ENCODE assay signal across 9 cellular contexts in the genomic region with DNA sequence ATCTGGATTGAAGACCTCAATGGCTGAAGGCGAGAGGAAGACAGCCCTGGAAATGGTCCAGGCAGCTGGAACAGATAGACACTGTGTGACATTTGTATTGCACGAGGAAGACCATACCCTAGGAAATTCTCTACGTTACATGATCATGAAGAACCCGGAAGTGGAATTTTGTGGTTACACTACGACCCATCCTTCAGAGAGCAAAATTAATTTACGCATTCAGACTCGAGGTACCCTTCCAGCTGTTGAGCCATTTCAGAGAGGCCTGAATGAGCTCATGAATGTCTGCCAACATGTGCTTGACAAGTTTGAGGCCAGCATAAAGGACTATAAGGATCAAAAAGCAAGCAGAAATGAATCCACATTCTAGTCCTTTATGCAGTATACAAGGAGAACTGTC. TPM values are rescaled to one million over a fixed set of nuclear protein-coding genes. Genes with fewer than 3 reads are reported as not detected.
A peak's percentile ranks its signal among the peaks of the same experiment; 100 is the strongest.
DNase-seq lines count a peak whose midpoint lies in the region; ATAC-seq and TF ChIP-seq lines count a peak whose summit lies in the region.
"Had no signal": no experiment of that assay in that cellular context is flagged by ENCODE, and none has a peak within 500 bp of the region (broad histone marks: within the 10 kb centered on the region; RNA-seq: fewer than 3 reads in every experiment).

No MANE protein-coding gene starts in this region.

- no peaks in the 10 kb centered on the region for H3K27me3 ChIP-seq in A673 (replicated peaks; ENCODE audit: insufficient read depth, low read depth, low read length, poor library complexity)
- no peaks in the 10 kb centered on the region for H3K27me3 ChIP-seq in GM23338 (ENCODE audit: insufficient read depth)
- H3K27me3 ChIP-seq: SJSA1 had no signal

- H3K36me3 ChIP-seq in A673 (ENCODE audit: insufficient read depth, low read length, poor library complexity, severe bottlenecking) (peaks cover 23% of the 10 kb centered on the region), GM23338 (ENCODE audit: insufficient read depth) (peaks cover 14% of the 10 kb centered on the region; the same call in 1 of the 2 replicates)

- peak overlapping the region; percentile 96 for H3K4me3 Mint-ChIP-seq in GM23338
- peak overlapping the region; percentile 90 for H3K4me3 Mint-ChIP-seq in activated CD4-positive, alpha-beta memory T cell treated with anti-CD3 and anti-CD28 coated beads, Interleukin-2, amount 10 ng/mL, durations not matched to agents 7 days and 5 days

- peaks cover 52% of the 10 kb centered on the region for H4K20me1 ChIP-seq in GM23338 (replicated peaks; ENCODE audit: insufficient read depth)

- peaks cover 50% of the 10 kb centered on the region for H3K4me1 Mint-ChIP-seq in GM23338
- H3K4me1 Mint-ChIP-seq in activated CD4-positive, alpha-beta memory T cell treated with anti-CD3 and anti-CD28 coated beads, Interleukin-2, amount 10 ng/mL, durations not matched to agents 7 days and 5 days = peaks cover 70% of the 10 kb centered on the region

- H3K4me1 ChIP-seq in A673 (ENCODE audit: insufficient read depth, low read length, poor library complexity, severe bottlenecking) = peaks cover 15% of the 10 kb centered on the region
- peaks cover 48% of the 10 kb centered on the region for H3K4me1 ChIP-seq in GM23338 (ENCODE audit: insufficient read depth)

- intact Hi-C loops in A673 (cut with micrococcal nuclease; ENCODE audit: unreplicated experiment) (no loop called here), posterior vena cava (cut with DNase I) (no loop called here)

- H3K79me2 ChIP-seq in GM23338 (replicated peaks; ENCODE audit: insufficient read depth) = peaks cover 82% of the 10 kb centered on the region

- H3K9me2 ChIP-seq in GM23338 (ENCODE audit: insufficient read depth) = no peaks in the 10 kb centered on the region

- peak overlapping the region; percentile 98 for H3K4me2 ChIP-seq in GM23338

- H3K27me3 Mint-ChIP-seq in GM23338 (ENCODE audit: insufficient read depth, low read depth, poor library complexity) = peaks cover 3% of the 10 kb centered on the region
- H3K27me3 Mint-ChIP-seq in activated CD4-positive, alpha-beta memory T cell treated with anti-CD3 and anti-CD28 coated beads, Interleukin-2, amount 10 ng/mL, durations not matched to agents 7 days and 5 days = no peaks in the 10 kb centered on the region

- no peaks in the 10 kb centered on the region for H3K9me3 ChIP-seq in A673 (ENCODE audit: low read depth, low read length, poor library complexity, severe bottlenecking)
- H3K9me3 ChIP-seq: SJSA1 had no signal

- H3K27ac Mint-ChIP-seq in GM23338 = peak overlapping the region; percentile 45; the same call in 1 of the 2 replicates
- no peak overlapping the region for H3K27ac Mint-ChIP-seq in activated CD4-positive, alpha-beta memory T cell treated with anti-CD3 and anti-CD28 coated beads, Interleukin-2, amount 10 ng/mL, durations not matched to agents 7 days and 5 days

- POLR2A ChIA-PET in A673 (lab: Charles Lee; ENCODE audit: low non-redundant PET) = no interaction called here
- POLR2A ChIA-PET in activated CD4-positive, alpha-beta memory T cell treated with anti-CD3 and anti-CD28 coated beads, Interleukin-2, amount 10 ng/mL, durations not matched to agents 7 days and 5 days (lab: Charles Lee) = interaction anchor here (1.0 to 4.6 kb wide), 5 partner anchors 9 to 836 kb away, joined by 3 to 53 read pairs (median 3); a partner anchor contains a TSS

- 0 out of 2 replicates have a peak, but pooled peaks cover under 1% of the 10 kb centered on the region for H3F3A ChIP-seq in GM23338 (replicated peaks; ENCODE audit: low read depth)

- peaks cover 36% of the 10 kb centered on the region for H3K36me3 Mint-ChIP-seq in GM23338 (ENCODE audit: low read depth)
- peaks cover 45% of the 10 kb centered on the region for H3K36me3 Mint-ChIP-seq in activated CD4-positive, alpha-beta memory T cell treated with anti-CD3 and anti-CD28 coated beads, Interleukin-2, amount 10 ng/mL, durations not matched to agents 7 days and 5 days (ENCODE audit: low read depth)

- no peak overlapping the region for H3K27ac ChIP-seq in A673 (ENCODE audit: low read depth, low read length, poor library complexity, severe bottlenecking)
- H3K27ac ChIP-seq in GM23338 (ENCODE audit: low read depth) = no peak overlapping the region
- H3K27ac ChIP-seq: SJSA1 had no signal

- peaks cover 2% of the 10 kb centered on the region; the same call in 1 of the 3 replicates for H3K9me3 Mint-ChIP-seq in GM23338
- H3K9me3 Mint-ChIP-seq in activated CD4-positive, alpha-beta memory T cell treated with anti-CD3 and anti-CD28 coated beads, Interleukin-2, amount 10 ng/mL, durations not matched to agents 7 days and 5 days = no peaks in the 10 kb centered on the region

- no peak for ATAC-seq in GM23338

- H2AFZ ChIP-seq in GM23338 = no peak overlapping the region

- DNase-seq in A673 (ENCODE audit: low spot score) (no peak), GM23338 (ENCODE audit: low spot score) (no peak), AG08396 (ENCODE audit: low spot score) (no peak), posterior vena cava (ENCODE audit: low spot score) (no peak), NCI-H146 (lab: John Stamatoyannopoulos, UW) (no peak), D341Med (ENCODE audit: low spot score) (no peak)
- DNase-seq in activated CD4-positive, alpha-beta memory T cell treated with anti-CD3 and anti-CD28 coated beads, Interleukin-2, amount 10 ng/mL, durations not matched to agents 7 days and 5 days = no peak

- H3K4me3 ChIP-seq in A673 (ENCODE audit: low read depth, low read length, poor library complexity, severe bottlenecking) (peak overlapping the region; percentile 96), GM23338 (peak overlapping the region; percentile 99), iPS-11a (ENCODE audit: low read depth, low read length) (peak overlapping the region; percentile 98)

- BruUV-seq in A673 (replicated peaks; lab: Mats Ljungman, UMichigan) = TSS peak; percentile 64

- CTCF ChIA-PET in A673 (lab: Charles Lee) = no interaction called here
- CTCF ChIA-PET in activated CD4-positive, alpha-beta memory T cell treated with anti-CD3 and anti-CD28 coated beads, Interleukin-2, amount 10 ng/mL, durations not matched to agents 7 days and 5 days (lab: Charles Lee) = interaction anchor here (1.2 kb wide), 1 partner anchor 204 kb away, joined by 4 read pairs; no protein-coding TSS in a partner anchor

- no peak for TF ChIP-seq CTCF in A673 (conservative IDR thresholded peaks at IDR 0.05; ENCODE audit: low read depth, low read length)
- no peak for TF ChIP-seq CTCF in GM23338 (conservative IDR thresholded peaks at IDR 0.05; ENCODE audit: low read depth in 2 of 2)

TF ChIP-seq in GM23338, 12 proteins besides CTCF, POLR2A, EP300 and RAD21:
- TF ChIP-seq STAT1 (IDR thresholded peaks at IDR 0.05; ENCODE audit: unreplicated experiment) = no peak
- TF ChIP-seq, protein P1, sequence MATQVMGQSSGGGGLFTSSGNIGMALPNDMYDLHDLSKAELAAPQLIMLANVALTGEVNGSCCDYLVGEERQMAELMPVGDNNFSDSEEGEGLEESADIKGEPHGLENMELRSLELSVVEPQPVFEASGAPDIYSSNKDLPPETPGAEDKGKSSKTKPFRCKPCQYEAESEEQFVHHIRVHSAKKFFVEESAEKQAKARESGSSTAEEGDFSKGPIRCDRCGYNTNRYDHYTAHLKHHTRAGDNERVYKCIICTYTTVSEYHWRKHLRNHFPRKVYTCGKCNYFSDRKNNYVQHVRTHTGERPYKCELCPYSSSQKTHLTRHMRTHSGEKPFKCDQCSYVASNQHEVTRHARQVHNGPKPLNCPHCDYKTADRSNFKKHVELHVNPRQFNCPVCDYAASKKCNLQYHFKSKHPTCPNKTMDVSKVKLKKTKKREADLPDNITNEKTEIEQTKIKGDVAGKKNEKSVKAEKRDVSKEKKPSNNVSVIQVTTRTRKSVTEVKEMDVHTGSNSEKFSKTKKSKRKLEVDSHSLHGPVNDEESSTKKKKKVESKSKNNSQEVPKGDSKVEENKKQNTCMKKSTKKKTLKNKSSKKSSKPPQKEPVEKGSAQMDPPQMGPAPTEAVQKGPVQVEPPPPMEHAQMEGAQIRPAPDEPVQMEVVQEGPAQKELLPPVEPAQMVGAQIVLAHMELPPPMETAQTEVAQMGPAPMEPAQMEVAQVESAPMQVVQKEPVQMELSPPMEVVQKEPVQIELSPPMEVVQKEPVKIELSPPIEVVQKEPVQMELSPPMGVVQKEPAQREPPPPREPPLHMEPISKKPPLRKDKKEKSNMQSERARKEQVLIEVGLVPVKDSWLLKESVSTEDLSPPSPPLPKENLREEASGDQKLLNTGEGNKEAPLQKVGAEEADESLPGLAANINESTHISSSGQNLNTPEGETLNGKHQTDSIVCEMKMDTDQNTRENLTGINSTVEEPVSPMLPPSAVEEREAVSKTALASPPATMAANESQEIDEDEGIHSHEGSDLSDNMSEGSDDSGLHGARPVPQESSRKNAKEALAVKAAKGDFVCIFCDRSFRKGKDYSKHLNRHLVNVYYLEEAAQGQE (IDR thresholded peaks at IDR 0.05; ENCODE audit: unreplicated experiment) = no peak
- TF ChIP-seq CREB1 (CRISPR knock-in tag; IDR thresholded peaks at IDR 0.05; ENCODE audit: low read depth) = no peak
- TF ChIP-seq ZNF331 (CRISPR knock-in tag; IDR thresholded peaks at IDR 0.05; ENCODE audit: low read depth) = no peak
- no peak for TF ChIP-seq JUNB (IDR thresholded peaks at IDR 0.05; ENCODE audit: unreplicated experiment)

RNA-seq across cellular contexts. Expression of a gene that starts 1.2 kb away (rescaled TPM):
- total RNA-seq in A673 (2021) = 116 and 118 TPM in 2 replicates
- 177 and 226 TPM in 2 replicates for total RNA-seq in GM23338 (2014; rRNA removed; shearing (Covaris generic))
- polyA plus RNA-seq in GM23338 (2016; fragmentation: Nextera tagmentation; extraction: Ambion mirVana) = 193 and 197 TPM in 2 replicates
- 100 to 1,000 TPM; 125 to 127 TPM for total RNA-seq in activated CD4-positive, alpha-beta memory T cell treated with anti-CD3 and anti-CD28 coated beads, Interleukin-2, amount 10 ng/mL, durations not matched to agents 7 days and 5 days
- 10 to 100 TPM; 53.2 to 56.5 TPM for total RNA-seq in posterior vena cava

RNA-seq across cellular contexts. Expression of a gene that starts 2.6 kb away (rescaled TPM):
- total RNA-seq in A673 (2021) (5.9 and 6.4 TPM in 2 replicates), posterior vena cava (1 to 10 TPM; 4.9 to 7.6 TPM)
- 17.3 and 18.0 TPM in 2 replicates for total RNA-seq in GM23338 (2014; rRNA removed; shearing (Covaris generic))
- 3.4 and 3.7 TPM in 2 replicates for polyA plus RNA-seq in GM23338 (2016; fragmentation: Nextera tagmentation; extraction: Ambion mirVana)
- total RNA-seq in activated CD4-positive, alpha-beta memory T cell treated with anti-CD3 and anti-CD28 coated beads, Interleukin-2, amount 10 ng/mL, durations not matched to agents 7 days and 5 days = 1 to 10 TPM; 8.0 to 8.1 TPM
